Comparison of ENCODE assay signal across 9 cellular contexts in genomic region chr6:11229267-11230043, GRCh38. TPM values are rescaled to one million over a fixed set of nuclear protein-coding genes. Genes with fewer than 3 reads are reported as not detected.
DNase-seq lines count a peak whose midpoint lies in the region; ATAC-seq, FAIRE-seq and TF ChIP-seq lines count a peak whose summit lies in the region.
"Had no signal": no experiment of that assay in that cellular context is flagged by ENCODE, and none has a peak within 500 bp of the region (broad histone marks: within the 10 kb centered on the region; RNA-seq: fewer than 3 reads in every experiment).

No MANE protein-coding gene starts in this region.

- peaks cover 2% of the 10 kb centered on the region; the same call in 1 of the 2 replicates for H3K36me3 Mint-ChIP-seq in WTC11

- peak overlapping the region; percentile 17 for H2AFZ ChIP-seq in trophoblast cell (ENCODE audit: insufficient read depth, low read length, poor library complexity)

- H3K4ac ChIP-seq in trophoblast cell (ENCODE audit: low read depth, low read length): peak overlapping the region; percentile 30

- 49% methylated on average over 5 to 8 of the region's 18 CpGs for WGBS in gastroesophageal sphincter (ENCODE audit: low coverage in 1 of 2), 2 donors
- no CpG with 5 or more reads among the region's 18 CpGs for WGBS in trophoblast cell (ENCODE audit: extremely low coverage, insufficient coverage, insufficient read length)

- H4K12ac ChIP-seq in trophoblast cell (ENCODE audit: low read depth, low read length): no peak overlapping the region

- H3K27me3 Mint-ChIP-seq in WTC11 (ENCODE audit: low read depth): no peaks in the 10 kb centered on the region

- H3K9me3 Mint-ChIP-seq in WTC11: 0 out of 2 replicates have a peak, but pooled peaks cover 3% of the 10 kb centered on the region

- no peak overlapping the region for H2AK5ac ChIP-seq in trophoblast cell (ENCODE audit: low read length)

- H3K79me2 ChIP-seq in trophoblast cell (ENCODE audit: control insufficient read depth, insufficient read depth, low read length, poor library complexity): peaks cover 8% of the 10 kb centered on the region

- peak overlapping the region; percentile 39 for H3K18ac ChIP-seq in trophoblast cell (ENCODE audit: low read length)

- H3K4me1 ChIP-seq in gastroesophageal sphincter: peaks cover 0 to 34% (median 0%) of the 10 kb centered on the region in 3 donors
- H3K4me1 ChIP-seq in trophoblast cell (ENCODE audit: control insufficient read depth in 1 of 2, insufficient read depth in 2 of 2, low read length in 2 of 2): peaks cover 8 to 16% of the 10 kb centered on the region in 2 experiments

- H3K4me3 ChIP-seq in gastroesophageal sphincter (peak overlapping the region; percentile 21 to 61), trophoblast cell (ENCODE audit: low read depth, low read length) (peak overlapping the region; percentile 51)

- peak; percentile 36 for DNase-seq in EL
- peak; percentile 70 for DNase-seq in WTC11 (ENCODE audit: low spot score)
- peak; percentile 92 to 96 for DNase-seq in trophoblast cell
- DNase-seq in NCI-H146 treated with DMSO at 0.1 percent for 48 hours (lab: John Stamatoyannopoulos, UW; ENCODE audit: unreplicated experiment): no peak
- no peak for DNase-seq in D721Med (ENCODE audit: insufficient read length, low spot score)
- DNase-seq: activated gamma-delta T cell treated with Interleukin-2 at 50 U/mL for 16 hours had no signal

- H3K27me3 ChIP-seq in gastroesophageal sphincter (no peaks in the 10 kb centered on the region), trophoblast cell (ENCODE audit: insufficient read depth, low read length) (no peaks in the 10 kb centered on the region)

- H3K4me3 Mint-ChIP-seq in WTC11: peak overlapping the region; percentile 79

- H4K8ac ChIP-seq in trophoblast cell (ENCODE audit: low read depth, low read length): no peak overlapping the region

- H3K27ac ChIP-seq in gastroesophageal sphincter: peak overlapping the region; percentile 24 to 89 (median 82)
- peak overlapping the region; percentile 31 for H3K27ac ChIP-seq in trophoblast cell (ENCODE audit: low read depth, low read length)

- TF ChIP-seq POLR2A in gastroesophageal sphincter (IDR thresholded peaks at IDR 0.05): no peak

- FAIRE-seq in D721Med (lab: Jason Lieb, UNC): no peak

- no peak for TF ChIP-seq EP300 in gastroesophageal sphincter (IDR thresholded peaks at IDR 0.05)

- H3K36me3 ChIP-seq in gastroesophageal sphincter: no peaks in the 10 kb centered on the region
- H3K36me3 ChIP-seq in trophoblast cell (ENCODE audit: control insufficient read depth in 1 of 2, insufficient read depth in 2 of 2, low read length in 2 of 2): no peaks in the 10 kb centered on the region

- H2BK5ac ChIP-seq in trophoblast cell (ENCODE audit: low read depth, low read length, poor library complexity): peak overlapping the region; percentile 21

- peaks cover 70% of the 10 kb centered on the region for H3K4me1 Mint-ChIP-seq in WTC11

- H3K9me3 ChIP-seq in gastroesophageal sphincter (no peaks in the 10 kb centered on the region), trophoblast cell (ENCODE audit: insufficient read depth, low read depth, low read length) (no peaks in the 10 kb centered on the region)

- peak overlapping the region; percentile 72 for H2BK120ac ChIP-seq in trophoblast cell (ENCODE audit: insufficient read depth, low read length, poor library complexity)

- POLR2A ChIA-PET in WTC11 (lab: Charles Lee): no interaction called here

- CTCF ChIA-PET in WTC11 (lab: Charles Lee): interaction anchor here (1.5 to 1.9 kb wide), 3 partner anchors 12 to 267 kb away, joined by 4 to 7 read pairs (median 5); no protein-coding TSS in a partner anchor

- H3K14ac ChIP-seq in trophoblast cell (ENCODE audit: low read length): peak overlapping the region; percentile 33

- no peak overlapping the region for H3K23ac ChIP-seq in trophoblast cell (ENCODE audit: low read length)

- H4K91ac ChIP-seq in trophoblast cell (ENCODE audit: low read depth, low read length): peak overlapping the region; percentile 69

- H3K27ac Mint-ChIP-seq in WTC11: peak overlapping the region; percentile 60

- ATAC-seq in WTC11: peak; percentile 64
- ATAC-seq in gastroesophageal sphincter: no peak
- ATAC-seq in GM18511 (IDR thresholded peaks at IDR 0.05; ENCODE audit: unreplicated experiment): no peak
- ATAC-seq in GM18870 (IDR thresholded peaks at IDR 0.05; ENCODE audit: unreplicated experiment): no peak

- TF ChIP-seq CTCF in WTC11 (IDR thresholded peaks at IDR 0.05) (no peak), gastroesophageal sphincter (IDR thresholded peaks at IDR 0.05) (no peak), D721Med (IDR thresholded peaks at IDR 0.05; ENCODE audit: insufficient read depth, missing control alignments) (no peak)

- peaks cover 18% of the 10 kb centered on the region for H3K79me1 ChIP-seq in trophoblast cell (ENCODE audit: low read length)

- H3K9ac ChIP-seq in trophoblast cell (ENCODE audit: low read length): no peak overlapping the region

- peak overlapping the region; percentile 70 for H3K4me2 ChIP-seq in trophoblast cell (ENCODE audit: low read length)

- peak overlapping the region; percentile 19 for H2BK12ac ChIP-seq in trophoblast cell (ENCODE audit: low read length)

TF ChIP-seq in WTC11, 78 proteins besides CTCF, POLR2A, EP300 and RAD21 (continues in another document):
- no peak for TF ChIP-seq ATF6 (CRISPR knock-in tag; IDR thresholded peaks at IDR 0.05)
- TF ChIP-seq TEAD1 (CRISPR knock-in tag; IDR thresholded peaks at IDR 0.05): no peak
- TF ChIP-seq FOXJ3 (CRISPR knock-in tag; IDR thresholded peaks at IDR 0.05; ENCODE audit: borderline replicate concordance): no peak
- no peak for TF ChIP-seq JUN (CRISPR knock-in tag; IDR thresholded peaks at IDR 0.05)
- no peak for TF ChIP-seq ETV6 (CRISPR knock-in tag; IDR thresholded peaks at IDR 0.05)
- no peak for TF ChIP-seq NFYB (CRISPR knock-in tag; conservative IDR thresholded peaks at IDR 0.05; ENCODE audit: low read depth)
- no peak for TF ChIP-seq ATF2 (CRISPR knock-in tag; IDR thresholded peaks at IDR 0.05; ENCODE audit: borderline replicate concordance, low read depth)
- no peak for TF ChIP-seq USF1 (CRISPR knock-in tag; IDR thresholded peaks at IDR 0.05)
- no peak for TF ChIP-seq SMAD4 (CRISPR knock-in tag; IDR thresholded peaks at IDR 0.05)
- no peak for TF ChIP-seq FOXP1 (CRISPR knock-in tag; IDR thresholded peaks at IDR 0.05; ENCODE audit: borderline replicate concordance)
- no peak for TF ChIP-seq CDX4 (CRISPR knock-in tag; IDR thresholded peaks at IDR 0.05; ENCODE audit: borderline replicate concordance)
- TF ChIP-seq RORB (CRISPR knock-in tag; IDR thresholded peaks at IDR 0.05): no peak
- no peak for TF ChIP-seq MXD4 (CRISPR knock-in tag; IDR thresholded peaks at IDR 0.05; ENCODE audit: borderline replicate concordance)

RNA-seq across cellular contexts. Expression of gene NEDD9, which starts 3.0 kb away (rescaled TPM):
- 7.0 to 9.8 TPM (median 8.3 TPM) in 3 replicates for total RNA-seq in WTC11 (2021)
- 10 to 100 TPM; 13.1 to 42.7 (median 26.7) TPM for total RNA-seq in gastroesophageal sphincter
- polyA plus RNA-seq in trophoblast cell (2013): 46.4 and 47.9 TPM in 2 replicates

Comparison
In these comparisons a context has a peak if more than half of its experiments do, and no peak if none do; other contexts are left out.
1. DNase-seq: peak in EL (single experiment), WTC11 (single experiment) and trophoblast cell (2 of 2); none in NCI-H146 treated with DMSO at 0.1 percent for 48 hours (single experiment) and D721Med (single experiment).